ENCODE assay signal across 10 cellular contexts in the genomic region with DNA sequence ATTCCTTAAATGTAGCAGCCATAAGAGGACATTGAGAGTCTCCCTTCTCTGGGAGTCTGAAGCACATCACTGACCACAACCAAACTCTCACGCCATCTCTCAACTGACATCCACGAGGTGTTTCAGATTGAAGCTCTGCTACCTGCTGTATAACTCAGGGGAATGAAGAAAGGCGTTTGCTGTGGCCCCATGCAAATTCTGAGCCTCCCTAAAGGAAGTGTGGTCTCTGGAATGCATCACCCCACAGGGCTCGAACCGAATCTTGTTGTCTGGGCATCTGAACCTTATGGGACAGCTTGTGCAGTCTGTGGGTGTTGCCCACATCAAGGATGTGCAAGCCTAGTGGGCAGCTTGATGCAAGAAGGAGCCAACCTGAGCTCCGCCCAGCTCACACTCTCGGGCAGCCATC. TPM values are rescaled to one million over a fixed set of nuclear protein-coding genes. Genes with fewer than 3 reads are reported as not detected.
DNase-seq lines count a peak whose midpoint lies in the region; ATAC-seq and TF ChIP-seq lines count a peak whose summit lies in the region.
"Had no signal": no experiment of that assay in that cellular context is flagged by ENCODE, and none has a peak within 500 bp of the region (broad histone marks: within the 10 kb centered on the region; RNA-seq: fewer than 3 reads in every experiment).

No MANE protein-coding gene starts in this region.

- BruUV-seq in PC-9 (replicated peaks; lab: Mats Ljungman, UMichigan) = TSS peak; percentile 48

- no peaks in the 10 kb centered on the region for H3K9me3 Mint-ChIP-seq in activated T-cell treated with anti-CD3 and anti-CD28 coated beads, Interleukin-2, amount 50 U/mL, for 24 hours
- no peaks in the 10 kb centered on the region for H3K9me3 Mint-ChIP-seq in stimulated activated naive CD8-positive, alpha-beta T cell treated with anti-CD3 and anti-CD28 coated beads, Interleukin-15, amount 100 ng/mL, for 72 hours

- no peak for TF ChIP-seq CTCF in PC-9 (conservative IDR thresholded peaks at IDR 0.05)

- H3K27ac ChIP-seq in PC-9 (peak overlapping the region; percentile 92), caudate nucleus (ENCODE audit: low read depth, low read length) (peak overlapping the region; percentile 30)

- no peaks in the 10 kb centered on the region for H3K27me3 ChIP-seq in PC-9 (ENCODE audit: insufficient read depth, low read depth)

- no peaks in the 10 kb centered on the region for H3K36me3 Mint-ChIP-seq in activated T-cell treated with anti-CD3 and anti-CD28 coated beads, Interleukin-2, amount 50 U/mL, for 24 hours (ENCODE audit: low read depth)

- no peak overlapping the region for H2AFZ ChIP-seq in PC-9

- H3K4me1 Mint-ChIP-seq in activated T-cell treated with anti-CD3 and anti-CD28 coated beads, Interleukin-2, amount 50 U/mL, for 24 hours (ENCODE audit: low read depth) = peaks cover 58% of the 10 kb centered on the region
- peaks cover 48% of the 10 kb centered on the region for H3K4me1 Mint-ChIP-seq in stimulated activated naive CD8-positive, alpha-beta T cell treated with anti-CD3 and anti-CD28 coated beads, Interleukin-15, amount 100 ng/mL, for 72 hours

- ATAC-seq in stimulated activated naive CD8-positive, alpha-beta T cell treated with anti-CD3 and anti-CD28 coated beads, Interleukin-15, amount 100 ng/mL, for 72 hours = peak; percentile 31

- no peak for DNase-seq in activated T-cell treated with anti-CD3 and anti-CD28 coated beads, Interleukin-2, amount 50 U/mL, for 24 hours
- DNase-seq in activated T-cell treated with anti-CD3 and anti-CD28 coated beads for 4 hours (no peak), PC-9 (peak; percentile 55 to 75), caudate nucleus (lab: John Stamatoyannopoulos, UW) (no peak), T-helper 2 cell (no peak), hypothalamus (lab: John Stamatoyannopoulos, UW) (no peak), NOMO-1 (lab: John Stamatoyannopoulos, UW; ENCODE audit: unreplicated experiment in 2 of 2) (no peak)
- peak in 1 of 2 donors; percentile 35 for DNase-seq in stimulated activated naive CD8-positive, alpha-beta T cell treated with anti-CD3 and anti-CD28 coated beads, Interleukin-15, amount 100 ng/mL, for 72 hours
- DNase-seq: anterior cingulate cortex, midbrain had no signal

- H3K27ac Mint-ChIP-seq in activated T-cell treated with anti-CD3 and anti-CD28 coated beads, Interleukin-2, amount 50 U/mL, for 24 hours = peak overlapping the region; percentile 90
- H3K27ac Mint-ChIP-seq in stimulated activated naive CD8-positive, alpha-beta T cell treated with anti-CD3 and anti-CD28 coated beads, Interleukin-15, amount 100 ng/mL, for 72 hours = peak overlapping the region in 1 of 2 donors; percentile 52

- H3K4me3 Mint-ChIP-seq in activated T-cell treated with anti-CD3 and anti-CD28 coated beads, Interleukin-2, amount 50 U/mL, for 24 hours = peak overlapping the region; percentile 48
- H3K4me3 Mint-ChIP-seq in stimulated activated naive CD8-positive, alpha-beta T cell treated with anti-CD3 and anti-CD28 coated beads, Interleukin-15, amount 100 ng/mL, for 72 hours = peak overlapping the region in 1 of 2 donors; percentile 75

- H3K9me3 ChIP-seq in PC-9 (ENCODE audit: insufficient read depth, low read depth) = no peaks in the 10 kb centered on the region

- peaks cover 96% of the 10 kb centered on the region for H3K4me1 ChIP-seq in PC-9 (replicated peaks; ENCODE audit: insufficient read depth)

- intact Hi-C loops in PC-9 (cut with micrococcal nuclease; ENCODE audit: unreplicated experiment) = loop anchor here (1.0 to 10.0 kb wide), 3 partner anchors 12 to 264 kb away; no protein-coding TSS in a partner anchor

- peak overlapping the region; percentile 85 for H3K4me2 ChIP-seq in PC-9

- H3K9me2 ChIP-seq in PC-9 (ENCODE audit: insufficient read depth) = no peaks in the 10 kb centered on the region

- peaks cover 42% of the 10 kb centered on the region for H3K36me3 ChIP-seq in PC-9 (ENCODE audit: low read depth)

- peaks cover 90% of the 10 kb centered on the region for H3K79me2 ChIP-seq in PC-9 (ENCODE audit: low read depth)

- H3K4me3 ChIP-seq in PC-9 = peak overlapping the region; percentile 44; the same call in 1 of the 2 replicates

- POLR2A ChIA-PET in PC-9 (lab: Charles Lee; ENCODE audit: unreplicated experiment) = interaction anchor here (0.6 to 1.5 kb wide), 3 partner anchors 12 to 20 kb away, joined by 4 to 19 read pairs (median 4); a partner anchor contains a TSS

- no peaks in the 10 kb centered on the region for H3K27me3 Mint-ChIP-seq in activated T-cell treated with anti-CD3 and anti-CD28 coated beads, Interleukin-2, amount 50 U/mL, for 24 hours
- H3K27me3 Mint-ChIP-seq in stimulated activated naive CD8-positive, alpha-beta T cell treated with anti-CD3 and anti-CD28 coated beads, Interleukin-15, amount 100 ng/mL, for 72 hours = no peaks in the 10 kb centered on the region

- peaks cover 21% of the 10 kb centered on the region for H4K20me1 ChIP-seq in PC-9 (ENCODE audit: insufficient read depth)

- peaks cover 96% of the 10 kb centered on the region for H3F3A ChIP-seq in PC-9 (ENCODE audit: insufficient read depth, low read depth)

- CTCF ChIA-PET in PC-9 (lab: Charles Lee) = interaction anchor here (0.6 kb wide), 1 partner anchor 1110 kb away, joined by 3 read pairs; no protein-coding TSS in a partner anchor

RNA-seq across cellular contexts. Expression of a gene that starts 10.9 kb away (rescaled TPM):
- 163 and 177 TPM in 2 replicates for total RNA-seq in PC-9 (2021)

Comparison
In these comparisons a context has a peak if more than half of its experiments do, and no peak if none do; other contexts are left out.
1. DNase-seq: peak in PC-9 (2 of 2); none in activated T-cell treated with anti-CD3 and anti-CD28 coated beads, Interleukin-2, amount 50 U/mL, for 24 hours (single experiment), activated T-cell treated with anti-CD3 and anti-CD28 coated beads for 4 hours (single experiment), caudate nucleus (0 of 61), T-helper 2 cell (0 of 5), hypothalamus (0 of 51) and NOMO-1 (0 of 2).